ENCODE assay signal across 17 cellular contexts in the genomic region with DNA sequence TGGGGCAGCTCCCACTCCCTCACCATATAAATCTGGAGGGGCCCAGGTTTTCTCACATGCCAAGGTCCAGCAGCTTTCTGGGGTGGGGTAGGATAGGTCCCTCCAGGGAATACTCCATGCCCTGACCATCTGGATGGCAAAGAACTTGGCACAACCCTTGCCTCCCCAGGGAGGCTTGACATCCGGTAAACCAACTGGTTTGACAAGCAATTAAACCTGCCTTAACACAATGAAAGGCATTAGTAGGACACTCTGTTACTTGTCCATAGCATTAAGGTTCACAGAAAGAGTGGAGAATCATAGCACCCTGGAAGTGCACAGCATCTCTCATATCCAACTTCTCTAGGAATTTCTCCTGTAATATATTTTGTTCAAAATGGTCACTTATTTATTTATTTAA.
"Had no signal": no experiment of that assay in that cellular context is flagged by ENCODE, and none has a peak within 500 bp of the region (broad histone marks: within the 10 kb centered on the region; RNA-seq: fewer than 3 reads in every experiment).

No MANE protein-coding gene starts in this region.

- H3K4me3 Mint-ChIP-seq: activated CD4-positive, alpha-beta T cell treated with anti-CD3 and anti-CD28 coated beads for 36 hours; activated naive CD8-positive, alpha-beta T cell treated with anti-CD3 and anti-CD28 coated beads for 36 hours; mesothelial cell of epicardium; nephron progenitor cell; stimulated activated effector memory CD8-positive, alpha-beta T cell treated with anti-CD3 and anti-CD28 coated beads, Interleukin-12 subunit alpha, Interleukin-12 subunit beta, amount 100 ng/mL, for 72 hours; WTC11 had no signal

- H3K27me3 ChIP-seq: gastrocnemius medialis, left lung, sigmoid colon, testis, upper lobe of right lung had no signal

- H3K27ac Mint-ChIP-seq: activated CD4-positive, alpha-beta T cell treated with anti-CD3 and anti-CD28 coated beads for 36 hours; activated naive CD8-positive, alpha-beta T cell treated with anti-CD3 and anti-CD28 coated beads for 36 hours; mesothelial cell of epicardium; nephron progenitor cell; stimulated activated effector memory CD8-positive, alpha-beta T cell treated with anti-CD3 and anti-CD28 coated beads, Interleukin-12 subunit alpha, Interleukin-12 subunit beta, amount 100 ng/mL, for 72 hours; WTC11 had no signal

- H3K27ac ChIP-seq: gastrocnemius medialis, left lung, sigmoid colon, testis, upper lobe of right lung had no signal

- H3K27me3 Mint-ChIP-seq: activated naive CD8-positive, alpha-beta T cell treated with anti-CD3 and anti-CD28 coated beads for 36 hours had no signal

- H3K36me3 Mint-ChIP-seq: activated naive CD8-positive, alpha-beta T cell treated with anti-CD3 and anti-CD28 coated beads for 36 hours; mesothelial cell of epicardium; stimulated activated effector memory CD8-positive, alpha-beta T cell treated with anti-CD3 and anti-CD28 coated beads, Interleukin-12 subunit alpha, Interleukin-12 subunit beta, amount 100 ng/mL, for 72 hours had no signal

- H3K9me3 ChIP-seq: gastrocnemius medialis, left lung, testis, upper lobe of right lung had no signal

- DNase-seq: activated CD4-positive, alpha-beta T cell treated with anti-CD3 and anti-CD28 coated beads for 36 hours; activated CD4-positive, alpha-beta T cell treated with anti-CD3 and anti-CD28 coated beads, Interleukin-2, amount 50 U/mL, for 48 hours; activated naive CD8-positive, alpha-beta T cell treated with anti-CD3 and anti-CD28 coated beads for 36 hours; anterior cingulate cortex; cortex of kidney; gastrocnemius medialis; head of caudate nucleus; left lung; nephron progenitor cell; nucleus accumbens; sigmoid colon; stimulated activated CD4-positive, alpha-beta T cell treated with anti-CD3 and anti-CD28 coated beads, Interleukin-4, amount 100 ng/mL, for 24 hours; testis; upper lobe of right lung had no signal

- H3K4me1 ChIP-seq: gastrocnemius medialis, left lung, sigmoid colon, testis, upper lobe of right lung had no signal

- H3K36me3 ChIP-seq: gastrocnemius medialis, left lung, sigmoid colon, upper lobe of right lung had no signal

- H3K4me1 Mint-ChIP-seq: activated CD4-positive, alpha-beta T cell treated with anti-CD3 and anti-CD28 coated beads for 36 hours; activated naive CD8-positive, alpha-beta T cell treated with anti-CD3 and anti-CD28 coated beads for 36 hours; stimulated activated effector memory CD8-positive, alpha-beta T cell treated with anti-CD3 and anti-CD28 coated beads, Interleukin-12 subunit alpha, Interleukin-12 subunit beta, amount 100 ng/mL, for 72 hours; WTC11 had no signal

- H3K4me3 ChIP-seq: gastrocnemius medialis, left lung, sigmoid colon, testis, upper lobe of right lung had no signal
